In the genomic region with DNA sequence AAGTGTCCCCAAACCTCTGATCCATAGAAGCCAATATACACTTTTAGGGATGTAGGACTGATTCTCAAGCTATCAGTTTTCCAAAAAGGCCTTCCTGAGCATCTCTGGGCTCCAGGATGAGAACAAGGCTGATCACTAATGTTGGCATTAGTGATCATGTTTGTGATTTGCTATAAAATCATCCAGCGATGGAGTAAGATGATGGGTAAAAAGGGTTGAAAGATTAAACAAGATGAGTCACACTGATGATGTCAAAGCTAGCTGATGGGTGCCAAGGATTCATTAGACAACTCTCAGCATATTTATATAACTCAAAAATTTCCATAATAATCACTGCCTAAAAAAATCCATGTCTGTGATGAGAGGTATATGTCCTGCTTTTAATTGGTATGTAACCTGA, we compare ENCODE assay signal across 21 cellular contexts. TPM values are rescaled to one million over a fixed set of nuclear protein-coding genes. Genes with fewer than 3 reads are reported as not detected.
DNase-seq lines count a peak whose midpoint lies in the region; ATAC-seq, FAIRE-seq and TF ChIP-seq lines count a peak whose summit lies in the region.
"Had no signal": no experiment of that assay in that cellular context is flagged by ENCODE, and none has a peak within 500 bp of the region (broad histone marks: within the 10 kb centered on the region; RNA-seq: fewer than 3 reads in every experiment).

No MANE protein-coding gene starts in this region.

- CTCF ChIA-PET in K562 (lab: Yijun Ruan, JAX; ENCODE audit: low intra/inter-chr PET ratio) = interaction anchor here (0.5 to 4.8 kb wide), 14 partner anchors 15 to 490 kb away, joined by 3 to 78 read pairs (median 5); partner anchors contain the start of gene PRAME

- H3K79me2 ChIP-seq in K562 (ENCODE audit: control insufficient read depth, insufficient read depth, low read length) = no peaks in the 10 kb centered on the region

- ATAC-seq in K562 = no peak
- ATAC-seq: A549, GM23338, HepG2 had no signal

- peaks cover 0 to 2% of the 10 kb centered on the region in 2 experiments; a peak in 1 of 5 replicates for H3K4me1 ChIP-seq in K562 (replicated peaks in 1 of 2; ENCODE audit: control insufficient read depth in 2 of 2, insufficient read depth in 2 of 2, low read length in 2 of 2)
- H3K4me1 ChIP-seq in Peyer's patch = no peaks in the 10 kb centered on the region
- H3K4me1 ChIP-seq: A549, Caco-2 had no signal

- no peak for FAIRE-seq in K562 (lab: Jason Lieb, UNC)
- FAIRE-seq: A549, D721Med, GM12892, GM18507, H54, HepG2 had no signal

- H3K9me3 ChIP-seq in K562 (replicated peaks; ENCODE audit: control insufficient read depth, insufficient read depth, low read depth, low read length) (peaks cover 14% of the 10 kb centered on the region), Peyer's patch (no peaks in the 10 kb centered on the region)
- H3K9me3 ChIP-seq: A549 had no signal

- H3K4me3 ChIP-seq in K562 (no peak overlapping the region), Peyer's patch (no peak overlapping the region)
- H3K4me3 ChIP-seq: A549, GM23338 had no signal

- no TSS peak for BruUV-seq in K562 (replicated peaks; lab: Mats Ljungman, UMichigan)

- H2AFZ ChIP-seq in K562 (ENCODE audit: low read depth, low read length) = no peak overlapping the region
- H2AFZ ChIP-seq: GM23338 had no signal

- no peak for TF ChIP-seq CTCF in K562 (IDR thresholded peaks at IDR 0.05 in 2 of 3, conservative IDR thresholded peaks at IDR 0.05 in 1 of 3; ENCODE audit: insufficient read depth in 2 of 3, low read depth in 1 of 3, low read length in 3 of 3)
- TF ChIP-seq CTCF in Peyer's patch (IDR thresholded peaks at IDR 0.05) = no peak

- peaks cover 5% of the 10 kb centered on the region; the same call in 1 of the 2 replicates for H4K20me1 ChIP-seq in K562 (replicated peaks; ENCODE audit: control insufficient read depth, insufficient read depth, low read length)

- TF ChIP-seq EP300 in K562 (IDR thresholded peaks at IDR 0.05; ENCODE audit: low read length) = no peak

- 1% methylated on average over 1 of the region's 1 CpG for WGBS in K562 (ENCODE audit: insufficient coverage, low coverage, missing lambda C conversion rate)

- in situ Hi-C loops in K562 (cut with MboI) = loop anchor here (10.0 kb wide), 2 partner anchors 419 to 1789 kb away; partner anchors contain the start of gene IGLL5

- H3K27me3 ChIP-seq in K562 (ENCODE audit: control insufficient read depth in 2 of 2, insufficient read depth in 2 of 2, low read length in 2 of 2) = peaks cover 13 to 18% of the 10 kb centered on the region in 2 experiments; a peak in 4 of 5 replicates
- H3K27me3 ChIP-seq in Peyer's patch = no peaks in the 10 kb centered on the region

- TF ChIP-seq RAD21 in K562 (CRISPR knock-in tag; conservative IDR thresholded peaks at IDR 0.05 in 1 of 2, IDR thresholded peaks at IDR 0.05 in 1 of 2) = no peak

- POLR2A ChIA-PET in K562 (lab: Yijun Ruan, JAX) = interaction anchor here (0.6 to 5.3 kb wide), 13 partner anchors 9 to 148 kb away, joined by 3 to 37 read pairs (median 4); partner anchors contain the start of gene ZNF280A

- no peak overlapping the region for H3K4me2 ChIP-seq in K562 (ENCODE audit: insufficient read depth, low read length)
- H3K4me2 ChIP-seq: A549, GM23338 had no signal

- H3K36me3 ChIP-seq in K562 (ENCODE audit: control insufficient read depth, insufficient read depth, low read length) (no peaks in the 10 kb centered on the region), Peyer's patch (no peaks in the 10 kb centered on the region)

- intact Hi-C loops in K562 (cut with micrococcal nuclease) = loop anchor here (2.0 to 10.0 kb wide), 5 partner anchors 111 to 659 kb away; no protein-coding TSS in a partner anchor

- no peak overlapping the region for H3K9ac ChIP-seq in K562 (ENCODE audit: insufficient read depth in 1 of 2, low read depth in 2 of 2, low read length in 2 of 2)

- H3K9me1 ChIP-seq in K562 (ENCODE audit: control insufficient read depth, insufficient read depth, low read length) = no peaks in the 10 kb centered on the region

- DNase-seq in EH (ENCODE audit: low read depth) (peak; percentile 7), K562 (ENCODE audit: extremely low read depth in 1 of 4, low spot score in 3 of 4) (peak in 1 of 4 experiments; percentile 38), fibroblast of peridontal ligament (ENCODE audit: extremely low read depth) (peak; percentile 11), stromal cell of bone marrow (ENCODE audit: low read depth) (peak; percentile 12), pons (ENCODE audit: low spot score) (no peak), NCI-H2171 (lab: John Stamatoyannopoulos, UW) (no peak), Peyer's patch (no peak)
- DNase-seq: AML-193; Caco-2; CD4-positive, alpha-beta T cell; GDM1 had no signal

- TF ChIP-seq POLR2A in K562 (conservative IDR thresholded peaks at IDR 0.05) (no peak), Peyer's patch (IDR thresholded peaks at IDR 0.05) (no peak)

- H3K27ac ChIP-seq in K562 (ENCODE audit: extremely low read depth, low read depth, low read length) (no peak overlapping the region), Peyer's patch (no peak overlapping the region)
- H3K27ac ChIP-seq: 22Rv1, A549, C4-2B had no signal

TF ChIP-seq in K562, 482 proteins besides CTCF, POLR2A, EP300 and RAD21 (continues in another document):
- TF ChIP-seq TCF15 (CRISPR knock-in tag; IDR thresholded peaks at IDR 0.05) = no peak
- 0 out of 2 replicates have a peak, but pooled peaks have one; percentile 38 for TF ChIP-seq PYGO2 (tag; IDR thresholded peaks at IDR 0.05)

RNA-seq across cellular contexts. Expression of gene ZNF280B, which starts 42.8 kb away (rescaled TPM):
- 24.8 and 77.6 TPM in 2 replicates for total RNA-seq in K562 (2011; cell fraction: chromatin; rRNA removed; ENCODE audit: low replicate concordance)
- total RNA-seq in K562 (2011; cell fraction: nucleolus; rRNA removed) = 23.0 and 29.5 TPM in 2 replicates
- total RNA-seq in K562 (2011; cell fraction: nucleoplasm; rRNA removed) = 45.8 and 57.4 TPM in 2 replicates
- total RNA-seq in K562 (2014; rRNA removed) = 7.7 and 8.4 TPM in 2 replicates
- total RNA-seq in K562 (2014; rRNA removed; fragmentation: Illumina TruSeq; extraction: Trizol) = 17.1 and 20.5 TPM in 2 replicates
- 19.6 and 20.7 TPM in 2 replicates for total RNA-seq in K562 (2015; rRNA removed; fragmentation: Illumina TruSeq; extraction: Trizol)
- total RNA-seq in K562 (2021) = 18.7 and 20.0 TPM in 2 replicates
- polyA plus RNA-seq in K562 (2011; rRNA removed) = 27.5 TPM in 2 replicates
- polyA plus RNA-seq in K562 (2011; cell fraction: cytosol; rRNA removed) = 8.2 and 20.0 TPM in 2 replicates
- polyA plus RNA-seq in K562 (2011; cell fraction: nucleus; rRNA removed) = 21.5 and 27.4 TPM in 2 replicates
- 7.6 and 9.8 TPM in 2 replicates for polyA plus RNA-seq in K562 (2012)
- polyA plus RNA-seq in K562 (2014; fragmentation: Illumina TruSeq; extraction: Trizol) = 14.1 and 18.0 TPM in 2 replicates
- polyA plus RNA-seq in K562 (2014; fragmentation: Nextera tagmentation; extraction: Ambion mirVana) = 10 to 100 TPM; 24.0 to 29.9 TPM
- polyA plus RNA-seq in K562 (2014; rRNA removed) = 11.7 and 13.5 TPM in 2 replicates
- polyA minus RNA-seq in K562 (2011; rRNA and poly(A)+ RNA removed) = 88.0 and 103 TPM in 2 replicates
- polyA minus RNA-seq in K562 (2011; cell fraction: cytosol; rRNA and poly(A)+ RNA removed) = 22.2 and 28.7 TPM in 2 replicates
- polyA minus RNA-seq in K562 (2011; cell fraction: nucleus; rRNA and poly(A)+ RNA removed) = 24.2 and 40.0 TPM in 2 replicates
- total RNA-seq in Peyer's patch = under 1 TPM in 3 of 4 donors, not detected in 1; 0.47 to 0.80 (median 0.70) TPM

RNA-seq across cellular contexts. Expression of gene ZNF280A, which starts 54.3 kb away (rescaled TPM):
- total RNA-seq in K562 (2011; cell fraction: chromatin; rRNA removed; ENCODE audit: low replicate concordance) = 19.9 and 41.5 TPM in 2 replicates
- total RNA-seq in K562 (2011; cell fraction: nucleolus; rRNA removed) = 18.2 and 19.2 TPM in 2 replicates
- total RNA-seq in K562 (2011; cell fraction: nucleoplasm; rRNA removed) = 14.1 and 20.2 TPM in 2 replicates
- total RNA-seq in K562 (2014; rRNA removed) (19.0 and 19.8 TPM in 2 replicates), K562 (2014; rRNA removed; fragmentation: Illumina TruSeq; extraction: Trizol) (36.3 and 37.4 TPM in 2 replicates), K562 (2015; rRNA removed; fragmentation: Illumina TruSeq; extraction: Trizol) (35.8 and 38.2 TPM in 2 replicates), K562 (2021) (23.4 and 24.4 TPM in 2 replicates), Peyer's patch (not detected)
- polyA plus RNA-seq in K562 (2011; rRNA removed) (20.8 and 23.4 TPM in 2 replicates), K562 (2014; fragmentation: Illumina TruSeq; extraction: Trizol) (33.4 and 40.8 TPM in 2 replicates), K562 (2014; fragmentation: Nextera tagmentation; extraction: Ambion mirVana) (10 to 100 TPM; 28.6 to 38.6 TPM), K562 (2014; rRNA removed) (21.8 and 23.6 TPM in 2 replicates)
- polyA plus RNA-seq in K562 (2011; cell fraction: cytosol; rRNA removed) = 5.9 and 10.8 TPM in 2 replicates
- polyA plus RNA-seq in K562 (2011; cell fraction: nucleus; rRNA removed) = 9.1 and 16.6 TPM in 2 replicates
- polyA plus RNA-seq in K562 (2012) = 18.8 and 30.8 TPM in 2 replicates
- 24.3 and 38.9 TPM in 2 replicates for polyA minus RNA-seq in K562 (2011; rRNA and poly(A)+ RNA removed)
- 8.9 and 9.6 TPM in 2 replicates for polyA minus RNA-seq in K562 (2011; cell fraction: cytosol; rRNA and poly(A)+ RNA removed)
- polyA minus RNA-seq in K562 (2011; cell fraction: nucleus; rRNA and poly(A)+ RNA removed) = 8.9 and 22.7 TPM in 2 replicates
- total RNA-seq: CD4-positive, alpha-beta T cell; GM23338 had no signal
- polyA plus RNA-seq: BJ, GM23338 had no signal

Comparison
In these comparisons a context has a peak if more than half of its experiments do, and no peak if none do; other contexts are left out.
1. DNase-seq: peak in EH (single experiment), fibroblast of peridontal ligament (single experiment) and stromal cell of bone marrow (single experiment); none in pons (single experiment), NCI-H2171 (single experiment) and Peyer's patch (0 of 3).
2. RNA of gene ZNF280B, which starts 42.8 kb away (total RNA-seq): 7.7 to 77.6 TPM in K562; 0.47 to 0.80 TPM in Peyer's patch; every median in the first group is over 4 times any median in the second.
3. RNA of gene ZNF280A, which starts 54.3 kb away (total RNA-seq): 14.1 to 41.5 TPM in K562; not detected in Peyer's patch; every median in the first group is over 10 times any median in the second.